ENCODE assay signal across 12 cellular contexts in genomic region chr1:232613752-232614381, GRCh38. TPM values are rescaled to one million over a fixed set of nuclear protein-coding genes. Genes with fewer than 3 reads are reported as not detected.
DNase-seq lines count a peak whose midpoint lies in the region; ATAC-seq and TF ChIP-seq lines count a peak whose summit lies in the region.
"Had no signal": no experiment of that assay in that cellular context is flagged by ENCODE, and none has a peak within 500 bp of the region (broad histone marks: within the 10 kb centered on the region; RNA-seq: fewer than 3 reads in every experiment).

No MANE protein-coding gene starts in this region.

- no peaks in the 10 kb centered on the region for H3K36me3 ChIP-seq in neural progenitor cell

- no peaks in the 10 kb centered on the region for H3K9me3 Mint-ChIP-seq in chondrocyte (ENCODE audit: low read depth)
- peaks cover 12% of the 10 kb centered on the region for H3K9me3 Mint-ChIP-seq in neural progenitor cell
- no peaks in the 10 kb centered on the region for H3K9me3 Mint-ChIP-seq in nephron progenitor cell
- H3K9me3 Mint-ChIP-seq in immature natural killer cell: peaks cover 0 to 2% (median 0%) of the 10 kb centered on the region in 6 donors

- H3K27ac Mint-ChIP-seq in chondrocyte (ENCODE audit: unreplicated experiment): peak overlapping the region; percentile 49
- H3K27ac Mint-ChIP-seq in neural progenitor cell: peak overlapping the region; percentile 100
- H3K27ac Mint-ChIP-seq in nephron progenitor cell: no peak overlapping the region
- no peak overlapping the region for H3K27ac Mint-ChIP-seq in immature natural killer cell

- H3K27ac ChIP-seq in neural progenitor cell (no peak overlapping the region), coronary artery (no peak overlapping the region)

- H3K4me3 Mint-ChIP-seq in chondrocyte (ENCODE audit: unreplicated experiment): no peak overlapping the region
- peak overlapping the region; percentile 77 for H3K4me3 Mint-ChIP-seq in neural progenitor cell
- no peak overlapping the region for H3K4me3 Mint-ChIP-seq in nephron progenitor cell
- H3K4me3 Mint-ChIP-seq in immature natural killer cell: no peak overlapping the region

- H3K4me1 Mint-ChIP-seq in chondrocyte (ENCODE audit: low read depth): peaks cover 23% of the 10 kb centered on the region
- peaks cover 72% of the 10 kb centered on the region for H3K4me1 Mint-ChIP-seq in neural progenitor cell
- H3K4me1 Mint-ChIP-seq in nephron progenitor cell: peaks cover 19% of the 10 kb centered on the region
- no peaks in the 10 kb centered on the region for H3K4me1 Mint-ChIP-seq in immature natural killer cell

- no peak overlapping the region for H2AFZ ChIP-seq in neural progenitor cell (replicated peaks)

- peaks cover 46% of the 10 kb centered on the region for H3K4me1 ChIP-seq in neural progenitor cell

- H3K36me3 Mint-ChIP-seq in chondrocyte (ENCODE audit: low read depth) (peaks cover 2% of the 10 kb centered on the region), neural progenitor cell (peaks cover 35% of the 10 kb centered on the region), nephron progenitor cell (ENCODE audit: low read depth) (peaks cover 16% of the 10 kb centered on the region), immature natural killer cell (no peaks in the 10 kb centered on the region)

- H3F3A ChIP-seq in neural progenitor cell (ENCODE audit: low read depth): no peaks in the 10 kb centered on the region

- TF ChIP-seq CTCF in chondrocyte (IDR thresholded peaks at IDR 0.05) (no peak), neural progenitor cell (IDR thresholded peaks at IDR 0.05) (no peak), nephron progenitor cell (IDR thresholded peaks at IDR 0.05) (no peak), coronary artery (IDR thresholded peaks at IDR 0.05) (no peak)

- no peaks in the 10 kb centered on the region for H3K27me3 Mint-ChIP-seq in chondrocyte (ENCODE audit: low read depth)
- peaks cover 2% of the 10 kb centered on the region for H3K27me3 Mint-ChIP-seq in neural progenitor cell (ENCODE audit: insufficient read depth, low read depth)
- peaks cover 3% of the 10 kb centered on the region for H3K27me3 Mint-ChIP-seq in nephron progenitor cell (ENCODE audit: low read depth, poor library complexity)
- peaks cover 0 to 6% (median 0%) of the 10 kb centered on the region in 3 donors for H3K27me3 Mint-ChIP-seq in immature natural killer cell (ENCODE audit: low read depth in 3 of 3)

- H3K9ac ChIP-seq in neural progenitor cell: no peak overlapping the region

- peaks cover 45% of the 10 kb centered on the region for H3K79me2 ChIP-seq in neural progenitor cell (ENCODE audit: low read depth)

- H3K4me3 ChIP-seq in neural progenitor cell: no peak overlapping the region
- H3K4me3 ChIP-seq in coronary artery: no peak overlapping the region

- peak overlapping the region; percentile 7 for H3K4me2 ChIP-seq in neural progenitor cell

- no peaks in the 10 kb centered on the region for H4K20me1 ChIP-seq in neural progenitor cell (ENCODE audit: low read depth)

- ATAC-seq in GM21381 (IDR thresholded peaks at IDR 0.05; ENCODE audit: unreplicated experiment): no peak

- in situ Hi-C loops in Caki2 (cut with HindIII; ENCODE audit: low pct_unique_long_range_greater_than_20kb, low sequenced_read_pairs): no loop called here

- DNase-seq in Caki2 (ENCODE audit: low read depth) (peak; percentile 61), NCI-H1417 treated with DMSO at 0.1 percent for 48 hours (lab: John Stamatoyannopoulos, UW) (peak; percentile 44), chondrocyte (ENCODE audit: low spot score) (no peak), neural progenitor cell (ENCODE audit: low spot score) (no peak), nephron progenitor cell (no peak), coronary artery (ENCODE audit: low spot score) (no peak), immature natural killer cell (no peak)
- DNase-seq: effector memory CD4-positive, alpha-beta T cell; NCI-H82; small intestine; stimulated activated naive CD4-positive, alpha-beta T cell had no signal

- no peaks in the 10 kb centered on the region for H3K9me3 ChIP-seq in neural progenitor cell (ENCODE audit: low read depth)

- H3K27me3 ChIP-seq in neural progenitor cell: no peaks in the 10 kb centered on the region

RNA-seq across cellular contexts. Expression of gene SIPA1L2, which starts 16.1 kb away (rescaled TPM):
- total RNA-seq in Caki2 (2014; rRNA removed; shearing (Covaris generic); ENCODE audit: low replicate concordance): 10.7 and 12.8 TPM in 2 replicates
- 8.9 to 9.5 TPM (median 9.0 TPM) in 3 replicates for total RNA-seq in chondrocyte
- total RNA-seq in neural progenitor cell (ENCODE audit: low replicate concordance): 19.5 and 24.8 TPM in 2 replicates
- under 1 TPM in 1 of 3 donors, not detected in 2; 0.54 TPM for polyA plus RNA-seq in immature natural killer cell

Comparison
In these comparisons a context has a peak if more than half of its experiments do, and no peak if none do; other contexts are left out.
1. DNase-seq: peak in Caki2 (single experiment) and NCI-H1417 treated with DMSO at 0.1 percent for 48 hours (single experiment); none in chondrocyte (single experiment), neural progenitor cell (single experiment), nephron progenitor cell (single experiment), coronary artery (single experiment) and immature natural killer cell (0 of 3).
2. H3K27ac Mint-ChIP-seq: peak in chondrocyte (single experiment) and neural progenitor cell (single experiment); none in nephron progenitor cell (single experiment) and immature natural killer cell (0 of 6).